ENCODE assay signal across 8 cellular contexts in genomic region chr9:99103909-99104458, GRCh38. TPM values are rescaled to one million over a fixed set of nuclear protein-coding genes. Genes with fewer than 3 reads are reported as not detected.
DNase-seq lines count a peak whose midpoint lies in the region; ATAC-seq and TF ChIP-seq lines count a peak whose summit lies in the region.

No MANE protein-coding gene starts in this region.

- ATAC-seq in GM21529 (IDR thresholded peaks at IDR 0.05; ENCODE audit: unreplicated experiment) (no peak), GM21723 (IDR thresholded peaks at IDR 0.05; ENCODE audit: unreplicated experiment) (no peak), GM18873 (IDR thresholded peaks at IDR 0.05; ENCODE audit: low FRiP score, unreplicated experiment) (no peak)

- H3K36me3 Mint-ChIP-seq in activated CD4-positive, alpha-beta memory T cell treated with anti-CD3 and anti-CD28 coated beads for 36 hours: no peaks in the 10 kb centered on the region
- H3K36me3 Mint-ChIP-seq in osteocyte (ENCODE audit: unreplicated experiment): peaks cover 2% of the 10 kb centered on the region

- no peak for TF ChIP-seq CTCF in GM12875 (IDR thresholded peaks at IDR 0.05; ENCODE audit: borderline replicate concordance, insufficient read depth, low read depth, low read length)
- no peak for TF ChIP-seq CTCF in fibroblast of the aortic adventitia (IDR thresholded peaks at IDR 0.05; ENCODE audit: insufficient read depth, low read length)
- TF ChIP-seq CTCF in osteocyte (IDR thresholded peaks at IDR 0.05): no peak

- H3K4me3 ChIP-seq in GM12875 (ENCODE audit: low read depth, low read length): peak overlapping the region; percentile 74
- H3K4me3 ChIP-seq in fibroblast of the aortic adventitia (ENCODE audit: low read depth, low read length): peak overlapping the region; percentile 72

- CTCF ChIA-PET in activated CD4-positive, alpha-beta memory T cell treated with anti-CD3 and anti-CD28 coated beads for 36 hours (lab: Charles Lee): interaction anchor here (0.7 to 1.9 kb wide), 8 partner anchors 10 to 313 kb away, joined by 3 to 12 read pairs (median 4); no protein-coding TSS in a partner anchor

- intact Hi-C loops in activated CD4-positive, alpha-beta memory T cell treated with anti-CD3 and anti-CD28 coated beads for 36 hours (cut with micrococcal nuclease): loop anchor here (1.0 to 10.0 kb wide), 3 partner anchors 11 to 299 kb away; partner anchors contain the start of gene GALNT12

- H3K27me3 Mint-ChIP-seq in activated CD4-positive, alpha-beta memory T cell treated with anti-CD3 and anti-CD28 coated beads for 36 hours: no peaks in the 10 kb centered on the region
- H3K27me3 Mint-ChIP-seq in osteocyte (ENCODE audit: unreplicated experiment): no peaks in the 10 kb centered on the region

- peak overlapping the region; percentile 67 for H3K27ac Mint-ChIP-seq in activated CD4-positive, alpha-beta memory T cell treated with anti-CD3 and anti-CD28 coated beads for 36 hours
- peak overlapping the region; percentile 74 for H3K27ac Mint-ChIP-seq in osteocyte (ENCODE audit: unreplicated experiment)

- DNase-seq in activated CD4-positive, alpha-beta memory T cell treated with anti-CD3 and anti-CD28 coated beads for 36 hours: peak; percentile 22
- DNase-seq in fibroblast of the aortic adventitia (ENCODE audit: low read depth) (peak; percentile 63), osteocyte (ENCODE audit: extremely low spot score, unreplicated experiment) (no peak), NCI-H146 treated with DMSO at 0.1 percent for 48 hours (lab: John Stamatoyannopoulos, UW; ENCODE audit: unreplicated experiment) (no peak)

- POLR2A ChIA-PET in activated CD4-positive, alpha-beta memory T cell treated with anti-CD3 and anti-CD28 coated beads for 36 hours (lab: Charles Lee): interaction anchor here (0.7 to 1.9 kb wide), 3 partner anchors 10 to 130 kb away, joined by 3 to 11 read pairs (median 5); no protein-coding TSS in a partner anchor

- H3K4me1 Mint-ChIP-seq in activated CD4-positive, alpha-beta memory T cell treated with anti-CD3 and anti-CD28 coated beads for 36 hours (ENCODE audit: low read depth): peaks cover 35% of the 10 kb centered on the region
- peaks cover 41% of the 10 kb centered on the region for H3K4me1 Mint-ChIP-seq in osteocyte (ENCODE audit: unreplicated experiment)

- H3K9me3 Mint-ChIP-seq in activated CD4-positive, alpha-beta memory T cell treated with anti-CD3 and anti-CD28 coated beads for 36 hours: no peaks in the 10 kb centered on the region
- H3K9me3 Mint-ChIP-seq in osteocyte (ENCODE audit: unreplicated experiment): peaks cover 8% of the 10 kb centered on the region

- H3K4me3 Mint-ChIP-seq in activated CD4-positive, alpha-beta memory T cell treated with anti-CD3 and anti-CD28 coated beads for 36 hours: peak overlapping the region; percentile 79
- peak overlapping the region; percentile 82 for H3K4me3 Mint-ChIP-seq in osteocyte (ENCODE audit: unreplicated experiment)

RNA-seq across cellular contexts. Expression of gene TGFBR1, which starts 0.9 kb away (rescaled TPM):
- total RNA-seq in activated CD4-positive, alpha-beta memory T cell treated with anti-CD3 and anti-CD28 coated beads for 36 hours: 10 to 100 TPM; 25.4 to 26.3 TPM
- total RNA-seq in fibroblast of the aortic adventitia (ENCODE audit: low replicate concordance): 20.1 and 28.8 TPM in 2 replicates
- total RNA-seq in osteocyte: 53.3 and 56.7 TPM in 2 replicates

Comparison
In these comparisons a context has a peak if more than half of its experiments do, and no peak if none do; other contexts are left out.
1. DNase-seq: peak in activated CD4-positive, alpha-beta memory T cell treated with anti-CD3 and anti-CD28 coated beads for 36 hours (single experiment) and fibroblast of the aortic adventitia (single experiment); none in osteocyte (single experiment) and NCI-H146 treated with DMSO at 0.1 percent for 48 hours (single experiment).